ENCODE assay signal across 9 cellular contexts in genomic region chr17:47229535-47230443, GRCh38. TPM values are rescaled to one million over a fixed set of nuclear protein-coding genes. Genes with fewer than 3 reads are reported as not detected.
DNase-seq lines count a peak whose midpoint lies in the region; ATAC-seq and TF ChIP-seq lines count a peak whose summit lies in the region.
"Had no signal": no experiment of that assay in that cellular context is flagged by ENCODE, and none has a peak within 500 bp of the region (broad histone marks: within the 10 kb centered on the region; RNA-seq: fewer than 3 reads in every experiment).

No MANE protein-coding gene starts in this region.

- peak; percentile 89 for ATAC-seq in T-helper 17 cell
- peak; percentile 91 for ATAC-seq in aorta (ENCODE audit: low FRiP score)

- in situ Hi-C loops in HAP-1 (cut with MboI; ENCODE audit: low sequenced_read_pairs) = loop anchor here (5.0 to 25.0 kb wide), 2 partner anchors 83 to 383 kb away; no protein-coding TSS in a partner anchor

- peaks cover 5% of the 10 kb centered on the region; the same call in 1 of the 2 replicates for H3K4me1 ChIP-seq in HAP-1
- H3K4me1 ChIP-seq in left ventricle myocardium inferior = peaks cover 32% of the 10 kb centered on the region
- H3K4me1 ChIP-seq in aorta (ENCODE audit: control insufficient read depth in 1 of 2, insufficient read depth in 2 of 2, low read length in 2 of 2) = no peaks in the 10 kb centered on the region

- intact Hi-C loops in left ventricle myocardium inferior (cut with micrococcal nuclease) = loop anchor here (5.0 to 10.0 kb wide), 2 partner anchors 83 to 385 kb away; no protein-coding TSS in a partner anchor
- intact Hi-C loops in aorta (cut with DNase I) = loop anchor here (2.0 to 10.0 kb wide), 4 partner anchors 87 to 385 kb away; partner anchors contain the start of gene EFCAB13 (in 1 of the 2)

- H3K4me3 ChIP-seq in HAP-1 (no peak overlapping the region), left ventricle myocardium inferior (peak overlapping the region; percentile 46), aorta (ENCODE audit: low read length in 2 of 2) (peak overlapping the region in 1 of 2 donors; percentile 15)

- H3K4me3 Mint-ChIP-seq in T-helper 17 cell = peak overlapping the region; percentile 53

- H3K36me3 ChIP-seq in HAP-1 (replicated peaks) (no peaks in the 10 kb centered on the region), left ventricle myocardium inferior (no peaks in the 10 kb centered on the region), aorta (ENCODE audit: control insufficient read depth in 1 of 2, insufficient read depth in 2 of 2, low read length in 1 of 2) (no peaks in the 10 kb centered on the region)

- peaks cover 16% of the 10 kb centered on the region for H3K4me1 Mint-ChIP-seq in T-helper 17 cell

- DNase-seq in COLO668 (lab: John Stamatoyannopoulos, UW; ENCODE audit: unreplicated experiment) (peak; percentile 46), HAP-1 (ENCODE audit: low spot score in 2 of 2) (peak; percentile 76 to 87), NCI-H187 treated with DMSO at 0.1 percent for 48 hours (lab: John Stamatoyannopoulos, UW) (peak; percentile 25), T-helper 17 cell (peak; percentile 25 to 39 (median 31)), amygdala (lab: John Stamatoyannopoulos, UW) (peak in 52 of 56 donors; percentile 10 to 87 (median 56)), left ventricle myocardium inferior (peak; percentile 77), putamen (ENCODE audit: low spot score) (peak; percentile 75), aorta (peak; percentile 90 to 92)

- H3K27me3 ChIP-seq in HAP-1 (ENCODE audit: low read depth) (no peaks in the 10 kb centered on the region), left ventricle myocardium inferior (ENCODE audit: low read depth) (no peaks in the 10 kb centered on the region), aorta (ENCODE audit: control insufficient read depth in 1 of 2, insufficient read depth in 2 of 2, low read length in 1 of 2) (no peaks in the 10 kb centered on the region)

- TF ChIP-seq CTCF in left ventricle myocardium inferior (IDR thresholded peaks at IDR 0.05; ENCODE audit: borderline replicate concordance) = peak; percentile 100

- peak overlapping the region; percentile 84 for H3K27ac Mint-ChIP-seq in T-helper 17 cell

- H3K27ac ChIP-seq in left ventricle myocardium inferior (replicated peaks) (peak overlapping the region; percentile 28), aorta (ENCODE audit: low read depth in 1 of 2, low read length in 2 of 2) (peak overlapping the region in 1 of 2 donors; percentile 61)

- no peaks in the 10 kb centered on the region for H3K9me3 ChIP-seq in HAP-1
- H3K9me3 ChIP-seq in T-helper 17 cell (ENCODE audit: control insufficient read depth, low read length, poor library complexity, severe bottlenecking) = no peaks in the 10 kb centered on the region
- no peaks in the 10 kb centered on the region for H3K9me3 ChIP-seq in left ventricle myocardium inferior (replicated peaks)
- no peaks in the 10 kb centered on the region for H3K9me3 ChIP-seq in aorta (ENCODE audit: control insufficient read depth, low read length)

- H3K36me3 Mint-ChIP-seq in T-helper 17 cell (ENCODE audit: low read depth) = no peaks in the 10 kb centered on the region

- peaks cover 10% of the 10 kb centered on the region for H3K27me3 Mint-ChIP-seq in T-helper 17 cell

- 8% methylated on average over 22 of the region's 22 CpGs for WGBS in aorta, 2 donors

RNA-seq across cellular contexts. Expression of gene MYL4, which starts 20.6 kb away (rescaled TPM):
- total RNA-seq in T-helper 17 cell = not detected
- total RNA-seq in left ventricle myocardium inferior = 809 TPM
- total RNA-seq in aorta = under 1 TPM in 1 of 2 donors, not detected in 1; 0.96 TPM
- 1 to 10 TPM; 2.1 to 3.0 TPM for polyA plus RNA-seq in aorta
- total RNA-seq: T-helper 2 cell treated with Interferon-gamma antibody and Interleukin-4, amounts not matched to agents 100 ng/mL and 5 ng/mL, for 36 hours had no signal

RNA-seq across cellular contexts. Expression of gene ITGB3, which starts 23.8 kb away (rescaled TPM):
- 100 to 1,000 TPM in 1 of 2 donors, 1 to 10 TPM in 1; 7.8 to 283 TPM for total RNA-seq in T-helper 17 cell
- total RNA-seq in left ventricle myocardium inferior = 3.3 TPM
- total RNA-seq in aorta = 100 to 1,000 TPM in 1 of 2 donors, 10 to 100 TPM in 1; 79.5 to 210 TPM
- 10 to 100 TPM; 14.4 to 21.2 TPM for polyA plus RNA-seq in aorta

RNA-seq across cellular contexts. Expression of gene CDC27, which starts 40.7 kb away (rescaled TPM):
- total RNA-seq in T-helper 17 cell = 10 to 100 TPM; 50.1 to 61.6 TPM
- 92.4 TPM for total RNA-seq in left ventricle myocardium inferior
- 100 to 1,000 TPM; 100 to 123 TPM for total RNA-seq in aorta
- polyA plus RNA-seq in aorta = 10 to 100 TPM; 12.1 to 32.4 TPM

Comparison
In these comparisons a context has a peak if more than half of its experiments do, and no peak if none do; other contexts are left out.
1. DNase-seq: peak in every context shown above with its lines; median percentile 91 in aorta; 82 in HAP-1; 77 in left ventricle myocardium inferior; 75 in putamen; 56 in amygdala; 46 in COLO668; 31 in T-helper 17 cell; 25 in NCI-H187 treated with DMSO at 0.1 percent for 48 hours.
2. RNA of gene MYL4, which starts 20.6 kb away (total RNA-seq): 809 TPM in left ventricle myocardium inferior (single experiment); 0.96 TPM in aorta and not detected in T-helper 17 cell; every median in the first group is over 100 times any median in the second.